Comparison of ENCODE assay signal across 1 cellular context in the genomic region with DNA sequence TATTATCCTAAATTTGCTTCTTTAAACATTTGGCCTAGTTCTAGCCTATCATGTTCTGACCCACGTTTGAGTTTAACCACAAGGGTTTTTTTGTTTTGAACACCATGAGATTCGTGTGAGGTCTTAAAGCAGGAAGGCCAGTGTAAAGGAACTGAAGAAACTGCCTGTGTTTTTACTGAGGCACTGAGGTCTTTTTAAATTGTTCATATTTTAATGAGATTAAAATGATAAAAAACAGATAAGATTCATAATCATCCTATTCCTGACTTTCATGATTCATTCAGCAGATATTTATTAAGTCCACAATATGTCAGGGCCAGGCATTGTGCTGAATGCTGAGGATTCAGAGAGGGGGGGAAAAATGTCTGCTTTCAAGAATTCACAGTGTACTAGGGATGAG.
TF ChIP-seq lines count a peak whose summit lies in the region.

No MANE protein-coding gene starts in this region.

TF ChIP-seq in SK-N-SH, 30 proteins besides CTCF, POLR2A, EP300 and RAD21 (continued from another document):
- TF ChIP-seq, protein P1, sequence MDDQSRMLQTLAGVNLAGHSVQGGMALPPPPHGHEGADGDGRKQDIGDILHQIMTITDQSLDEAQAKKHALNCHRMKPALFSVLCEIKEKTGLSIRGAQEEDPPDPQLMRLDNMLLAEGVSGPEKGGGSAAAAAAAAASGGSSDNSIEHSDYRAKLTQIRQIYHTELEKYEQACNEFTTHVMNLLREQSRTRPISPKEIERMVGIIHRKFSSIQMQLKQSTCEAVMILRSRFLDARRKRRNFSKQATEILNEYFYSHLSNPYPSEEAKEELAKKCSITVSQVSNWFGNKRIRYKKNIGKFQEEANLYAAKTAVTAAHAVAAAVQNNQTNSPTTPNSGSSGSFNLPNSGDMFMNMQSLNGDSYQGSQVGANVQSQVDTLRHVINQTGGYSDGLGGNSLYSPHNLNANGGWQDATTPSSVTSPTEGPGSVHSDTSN (IDR thresholded peaks at IDR 0.05), result peak; percentile 66
- peak; percentile 20; the same call in 1 of the 2 replicates for TF ChIP-seq NFIC (IDR thresholded peaks at IDR 0.05; ENCODE audit: borderline replicate concordance)
TF ChIP-seq in SK-N-SH: peak in this region for 8.
